9 cellular contexts compared by ENCODE assay signal in the genomic region with DNA sequence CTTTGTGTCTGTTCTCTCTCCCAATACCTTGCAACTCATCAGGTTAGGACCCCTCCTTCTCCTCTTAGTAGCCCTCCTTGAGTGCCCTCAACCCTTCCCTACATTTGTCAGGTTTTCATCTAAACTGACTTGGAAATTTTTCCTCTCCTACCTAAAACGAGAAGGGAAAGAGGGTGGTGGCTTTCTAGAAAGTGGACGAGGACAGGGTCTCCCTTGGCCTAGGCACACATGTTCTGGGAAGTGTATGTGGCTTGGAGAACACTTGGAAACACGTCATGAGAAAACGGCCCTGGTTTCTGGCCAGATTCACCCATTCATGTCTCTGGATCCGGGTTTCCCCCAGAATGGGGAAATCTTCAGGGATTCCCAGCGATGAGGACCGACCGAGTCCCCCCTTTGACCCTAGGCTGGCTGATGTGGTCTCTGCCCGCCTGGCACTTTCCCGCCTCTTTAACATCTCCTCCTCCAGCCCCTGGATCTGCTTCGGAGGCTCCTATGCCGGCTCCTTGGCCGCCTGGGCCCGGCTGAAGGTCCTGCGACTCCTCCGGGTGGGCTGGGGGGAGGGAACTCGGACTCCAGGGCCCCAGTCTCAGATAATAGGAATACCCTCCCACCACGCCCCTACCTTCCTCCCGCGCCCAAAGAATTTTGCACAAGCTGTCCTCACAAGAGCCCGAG. TPM values are rescaled to one million over a fixed set of nuclear protein-coding genes. Genes with fewer than 3 reads are reported as not detected.
DNase-seq lines count a peak whose midpoint lies in the region; ATAC-seq and TF ChIP-seq lines count a peak whose summit lies in the region.
"Had no signal": no experiment of that assay in that cellular context is flagged by ENCODE, and none has a peak within 500 bp of the region (broad histone marks: within the 10 kb centered on the region; RNA-seq: fewer than 3 reads in every experiment).

No MANE protein-coding gene starts in this region.

- H3K4me1 ChIP-seq in Peyer's patch (no peaks in the 10 kb centered on the region), esophagus squamous epithelium (peaks cover 6 to 22% (median 13%) of the 10 kb centered on the region in 3 donors), psoas muscle (no peaks in the 10 kb centered on the region)

- H3K36me3 ChIP-seq in Peyer's patch (no peaks in the 10 kb centered on the region), esophagus squamous epithelium (no peaks in the 10 kb centered on the region), psoas muscle (ENCODE audit: insufficient read depth in 1 of 2, low read depth in 1 of 2) (no peaks in the 10 kb centered on the region)

- WGBS in esophagus squamous epithelium, 2 donors, result 9 to 17% methylated on average over 6 to 17 of the region's 21 CpGs
- 6 to 9% (median 9%) methylated on average over 21 of the region's 21 CpGs for WGBS in psoas muscle, 3 donors

- H3K4me3 ChIP-seq in GM12864 (ENCODE audit: low read depth, low read length) (peak overlapping the region; percentile 85), Peyer's patch (peak overlapping the region; percentile 64 to 78 (median 69)), esophagus squamous epithelium (peak overlapping the region; percentile 40 to 83 (median 75)), psoas muscle (peak overlapping the region; percentile 61)

- TF ChIP-seq POLR2A in Peyer's patch (IDR thresholded peaks at IDR 0.05), result no peak
- no peak for TF ChIP-seq POLR2A in esophagus squamous epithelium (IDR thresholded peaks at IDR 0.05)

- TF ChIP-seq CTCF in GM12864 (IDR thresholded peaks at IDR 0.05; ENCODE audit: low read depth, low read length, missing control alignments), result no peak
- no peak for TF ChIP-seq CTCF in Peyer's patch (IDR thresholded peaks at IDR 0.05)
- TF ChIP-seq CTCF in esophagus squamous epithelium (IDR thresholded peaks at IDR 0.05), result no peak
- TF ChIP-seq CTCF in psoas muscle (IDR thresholded peaks at IDR 0.05), result no peak

- H3K27ac ChIP-seq in Peyer's patch, result peak overlapping the region; percentile 81 to 97 (median 90)
- H3K27ac ChIP-seq in esophagus squamous epithelium, result peak overlapping the region; percentile 81 to 91 (median 88)
- no peak overlapping the region for H3K27ac ChIP-seq in psoas muscle

- H3K27me3 ChIP-seq in Peyer's patch, result peaks cover 0 to 5% of the 10 kb centered on the region in 2 donors
- H3K27me3 ChIP-seq in esophagus squamous epithelium, result peaks cover 0 to 100% (median 2%) of the 10 kb centered on the region in 4 donors
- H3K27me3 ChIP-seq in psoas muscle (ENCODE audit: insufficient read depth in 3 of 3, low read length in 2 of 3), result peaks cover 4 to 89% (median 29%) of the 10 kb centered on the region in 3 donors

- intact Hi-C loops in esophagus squamous epithelium (cut with DNase I), result no loop called here
- intact Hi-C loops in psoas muscle (cut with DNase I), result no loop called here

- H3K9me3 ChIP-seq in Peyer's patch (no peaks in the 10 kb centered on the region), esophagus squamous epithelium (no peaks in the 10 kb centered on the region), psoas muscle (no peaks in the 10 kb centered on the region)

- ATAC-seq in psoas muscle (no peak), HG02938 (IDR thresholded peaks at IDR 0.05; ENCODE audit: unreplicated experiment) (no peak)

- DNase-seq in GM12864 (ENCODE audit: low read depth) (no peak), Peyer's patch (no peak), esophagus squamous epithelium (lab: John Stamatoyannopoulos, UW) (no peak), psoas muscle (no peak), H4 (ENCODE audit: low spot score) (no peak), OCI-M1 (lab: John Stamatoyannopoulos, UW) (no peak), AG08395 (ENCODE audit: low spot score) (no peak)

RNA-seq across cellular contexts. Expression of a gene that starts 2.9 kb away (rescaled TPM):
- 10 to 100 TPM in 3 of 4 donors, 1 to 10 TPM in 1; 5.0 to 37.1 (median 29.8) TPM for total RNA-seq in Peyer's patch
- total RNA-seq in esophagus squamous epithelium, result 10 to 100 TPM in 3 of 4 donors, 1 to 10 TPM in 1; 5.1 to 25.7 (median 11.0) TPM
- not detected for total RNA-seq in psoas muscle
- under 1 TPM in 1 of 3 donors, not detected in 2; 0.08 TPM for polyA plus RNA-seq in psoas muscle
- 3.4 and 5.2 TPM in 2 replicates for total RNA-seq in H4 (2014; rRNA removed; shearing (Covaris generic))
- total RNA-seq: pulmonary artery endothelial cell had no signal
